ENCODE assay signal across 8 cellular contexts in the genomic region with DNA sequence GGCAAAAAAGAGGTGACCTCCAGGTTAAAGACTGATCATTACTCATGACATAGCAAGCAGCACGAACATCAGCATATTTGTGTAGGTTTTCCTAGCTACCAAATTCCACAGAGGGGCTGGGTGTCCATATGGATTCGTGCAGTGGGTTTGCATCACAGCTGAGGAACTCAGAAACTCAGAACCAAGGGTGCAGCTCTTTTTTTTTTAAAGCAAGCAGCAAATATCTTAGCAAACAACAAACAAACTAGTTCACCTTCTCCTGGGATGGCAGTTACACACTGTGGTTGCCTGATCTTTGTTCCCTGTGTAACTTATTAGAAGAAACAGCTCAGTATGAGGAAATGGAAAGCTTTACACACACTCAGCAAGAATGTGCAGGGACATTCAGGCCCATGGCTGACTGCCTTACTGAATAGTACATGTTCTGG. TPM values are rescaled to one million over a fixed set of nuclear protein-coding genes. Genes with fewer than 3 reads are reported as not detected.
DNase-seq lines count a peak whose midpoint lies in the region; ATAC-seq and TF ChIP-seq lines count a peak whose summit lies in the region.

No MANE protein-coding gene starts in this region.

- peak overlapping the region; percentile 8 to 89; a peak in 3 of 4 replicates for H3K4me3 ChIP-seq in DND-41 (ENCODE audit: low read depth in 1 of 2, low read length in 2 of 2)
- H3K4me3 ChIP-seq in choroid plexus epithelial cell (ENCODE audit: low read depth, low read length), result no peak overlapping the region
- no peak overlapping the region for H3K4me3 ChIP-seq in mucosa of stomach (ENCODE audit: low read length)

- peak overlapping the region; percentile 94 for H3K27ac ChIP-seq in DND-41 (ENCODE audit: low read length)

- TF ChIP-seq CTCF in DND-41 (IDR thresholded peaks at IDR 0.05; ENCODE audit: borderline replicate concordance, extremely low read depth, low read length, poor library complexity, severe bottlenecking), result no peak
- TF ChIP-seq CTCF in choroid plexus epithelial cell (conservative IDR thresholded peaks at IDR 0.05; ENCODE audit: low read depth, low read length), result no peak

- H3K9ac ChIP-seq in DND-41 (ENCODE audit: low read depth, low read length) (peak overlapping the region; percentile 83), mucosa of stomach (ENCODE audit: low read length) (peak overlapping the region; percentile 52)

- peaks cover 87% of the 10 kb centered on the region for H3K79me2 ChIP-seq in DND-41 (ENCODE audit: insufficient read depth, low read length)

- H3K36me3 ChIP-seq in DND-41 (ENCODE audit: insufficient read depth, low read length), result peaks cover 38% of the 10 kb centered on the region
- no peaks in the 10 kb centered on the region for H3K36me3 ChIP-seq in mucosa of stomach (ENCODE audit: control insufficient read depth, insufficient read depth, low read length)

- H3K4me2 ChIP-seq in DND-41 (ENCODE audit: insufficient read depth, low read length), result peak overlapping the region; percentile 73

- DNase-seq in DND-41 (peak; percentile 44), M059J (ENCODE audit: low read depth) (peak; percentile 63), choroid plexus epithelial cell (ENCODE audit: low read depth) (peak; percentile 93), hippocampal formation (lab: John Stamatoyannopoulos, UW) (no peak), D341Med (ENCODE audit: low spot score) (no peak)

- no peaks in the 10 kb centered on the region for H3K9me3 ChIP-seq in DND-41 (ENCODE audit: insufficient read depth, low read length, severe bottlenecking)
- no peaks in the 10 kb centered on the region for H3K9me3 ChIP-seq in mucosa of stomach (ENCODE audit: control insufficient read depth, low read length)

- H4K20me1 ChIP-seq in DND-41 (ENCODE audit: insufficient read depth, low read length), result peaks cover 26% of the 10 kb centered on the region; the same call in 1 of the 2 replicates

- no peak overlapping the region for H2AFZ ChIP-seq in DND-41 (ENCODE audit: low read depth, low read length)

- H3K27me3 ChIP-seq in DND-41 (ENCODE audit: insufficient read depth, low read length, poor library complexity) (no peaks in the 10 kb centered on the region), mucosa of stomach (ENCODE audit: control insufficient read depth, insufficient read depth, low read length) (no peaks in the 10 kb centered on the region)

- H3K4me1 ChIP-seq in DND-41 (ENCODE audit: insufficient read depth, low read length), result peaks cover 82% of the 10 kb centered on the region
- H3K4me1 ChIP-seq in mucosa of stomach (ENCODE audit: control insufficient read depth, insufficient read depth, low read length), result peaks cover 38% of the 10 kb centered on the region

- ATAC-seq in DND-41 (ENCODE audit: insufficient read depth, low read depth) (peak; percentile 33), HG02623 (IDR thresholded peaks at IDR 0.05; ENCODE audit: unreplicated experiment) (no peak), GM21390 (IDR thresholded peaks at IDR 0.05; ENCODE audit: unreplicated experiment) (no peak)

RNA-seq across cellular contexts. Expression of gene NDFIP2, which starts 4.1 kb away (rescaled TPM):
- total RNA-seq in M059J (2014; rRNA removed; shearing (Covaris generic)), result 21.7 and 36.8 TPM in 2 replicates

Comparison
In these comparisons a context has a peak if more than half of its experiments do, and no peak if none do; other contexts are left out.
1. DNase-seq: peak in DND-41 (single experiment), M059J (single experiment) and choroid plexus epithelial cell (single experiment); none in hippocampal formation (0 of 2) and D341Med (single experiment).
2. H3K4me3 ChIP-seq: peak in DND-41 (2 of 2); none in choroid plexus epithelial cell (single experiment) and mucosa of stomach (single experiment).